ENCODE assay signal across 1 cellular context in the genomic region with DNA sequence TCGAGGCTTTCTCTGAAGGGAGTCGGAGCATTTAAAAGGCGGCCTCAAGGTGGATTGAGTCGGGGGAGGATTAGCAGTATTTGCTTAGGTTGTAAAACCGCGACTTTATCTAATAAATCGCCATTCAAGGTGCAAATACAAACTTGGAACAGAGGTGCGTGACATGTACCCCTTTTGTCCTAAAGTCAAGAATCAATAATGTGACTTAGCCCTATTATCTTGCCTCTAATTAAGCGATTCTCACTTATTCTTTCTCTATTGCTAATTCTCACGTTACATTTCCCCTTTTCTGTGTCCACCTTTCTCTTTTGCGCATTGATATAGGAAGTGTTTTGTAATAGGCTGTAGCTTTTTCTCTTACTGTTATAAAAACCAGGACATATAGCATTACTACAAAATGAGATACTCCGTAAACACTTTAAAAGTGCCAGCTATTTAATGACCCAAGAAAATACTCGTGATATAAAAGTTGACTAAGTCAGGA.
TF ChIP-seq lines count a peak whose summit lies in the region.

No MANE protein-coding gene starts in this region.

TF ChIP-seq in K562, 482 proteins besides CTCF, POLR2A, EP300 and RAD21 (continued from another document and continues in another):
- TF ChIP-seq, protein P1, sequence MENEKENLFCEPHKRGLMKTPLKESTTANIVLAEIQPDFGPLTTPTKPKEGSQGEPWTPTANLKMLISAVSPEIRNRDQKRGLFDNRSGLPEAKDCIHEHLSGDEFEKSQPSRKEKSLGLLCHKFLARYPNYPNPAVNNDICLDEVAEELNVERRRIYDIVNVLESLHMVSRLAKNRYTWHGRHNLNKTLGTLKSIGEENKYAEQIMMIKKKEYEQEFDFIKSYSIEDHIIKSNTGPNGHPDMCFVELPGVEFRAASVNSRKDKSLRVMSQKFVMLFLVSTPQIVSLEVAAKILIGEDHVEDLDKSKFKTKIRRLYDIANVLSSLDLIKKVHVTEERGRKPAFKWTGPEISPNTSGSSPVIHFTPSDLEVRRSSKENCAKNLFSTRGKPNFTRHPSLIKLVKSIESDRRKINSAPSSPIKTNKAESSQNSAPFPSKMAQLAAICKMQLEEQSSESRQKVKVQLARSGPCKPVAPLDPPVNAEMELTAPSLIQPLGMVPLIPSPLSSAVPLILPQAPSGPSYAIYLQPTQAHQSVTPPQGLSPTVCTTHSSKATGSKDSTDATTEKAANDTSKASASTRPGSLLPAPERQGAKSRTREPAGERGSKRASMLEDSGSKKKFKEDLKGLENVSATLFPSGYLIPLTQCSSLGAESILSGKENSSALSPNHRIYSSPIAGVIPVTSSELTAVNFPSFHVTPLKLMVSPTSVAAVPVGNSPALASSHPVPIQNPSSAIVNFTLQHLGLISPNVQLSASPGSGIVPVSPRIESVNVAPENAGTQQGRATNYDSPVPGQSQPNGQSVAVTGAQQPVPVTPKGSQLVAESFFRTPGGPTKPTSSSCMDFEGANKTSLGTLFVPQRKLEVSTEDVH (IDR thresholded peaks at IDR 0.05; ENCODE audit: low read depth, partially characterized antibody), result no peak
- TF ChIP-seq MYBL2 (IDR thresholded peaks at IDR 0.05; ENCODE audit: low read depth) (no peak), MYBL2 (CRISPR knock-in tag; IDR thresholded peaks at IDR 0.05; ENCODE audit: borderline replicate concordance) (no peak), ZBTB7A (IDR thresholded peaks at IDR 0.05; ENCODE audit: borderline replicate concordance, control insufficient read depth, low read depth, low read length) (no peak), GTF2E2 (tag; IDR thresholded peaks at IDR 0.05) (0 out of 2 replicates have a peak, but pooled peaks have one; percentile 65), ZBTB17 (CRISPR knock-in tag; IDR thresholded peaks at IDR 0.05) (no peak), GATAD2A (IDR thresholded peaks at IDR 0.05) (no peak), STAT5A (IDR thresholded peaks at IDR 0.05; ENCODE audit: borderline replicate concordance, low read length) (no peak), DNMT1 (IDR thresholded peaks at IDR 0.05) (no peak), KHSRP (IDR thresholded peaks at IDR 0.05) (no peak), HDAC1 (IDR thresholded peaks at IDR 0.05) (no peak), KDM4B (IDR thresholded peaks at IDR 0.05; ENCODE audit: borderline replicate concordance in 2 of 2, low read depth in 1 of 2) (no peak), ZNF436 (CRISPR knock-in tag; IDR thresholded peaks at IDR 0.05) (no peak), GABPB1 (CRISPR knock-in tag; IDR thresholded peaks at IDR 0.05) (no peak), XRCC5 (IDR thresholded peaks at IDR 0.05; ENCODE audit: low read depth, low read length) (0 out of 2 replicates have a peak, but pooled peaks have one; percentile 9), KDM2B (CRISPR knock-in tag; IDR thresholded peaks at IDR 0.05) (no peak), POLR2H (tag; IDR thresholded peaks at IDR 0.05; ENCODE audit: low read depth) (peak; percentile 57), ESRRB (CRISPR knock-in tag; IDR thresholded peaks at IDR 0.05; ENCODE audit: borderline replicate concordance) (no peak), SUPT5H (IDR thresholded peaks at IDR 0.05) (no peak), ZNF133 (CRISPR knock-in tag; IDR thresholded peaks at IDR 0.05) (no peak), MAFK (IDR thresholded peaks at IDR 0.05; ENCODE audit: low read length) (no peak), WHSC1 (IDR thresholded peaks at IDR 0.05; ENCODE audit: low read length) (no peak), HNRNPLL (IDR thresholded peaks at IDR 0.05; ENCODE audit: low read depth, low read length, poor library complexity, severe bottlenecking) (no peak), PTTG1 (tag; IDR thresholded peaks at IDR 0.05; ENCODE audit: low read depth) (no peak), SMAD4 (CRISPR knock-in tag; conservative IDR thresholded peaks at IDR 0.05) (0 out of 2 replicates have a peak, but pooled peaks have one; percentile 3), SMAD2 (IDR thresholded peaks at IDR 0.05; ENCODE audit: low read depth, low read length) (no peak), CEBPZ (IDR thresholded peaks at IDR 0.05; ENCODE audit: borderline replicate concordance, low read depth, low read length) (no peak), TARDBP (IDR thresholded peaks at IDR 0.05) (no peak), CREM (IDR thresholded peaks at IDR 0.05; ENCODE audit: low read depth) (no peak), MNT (conservative IDR thresholded peaks at IDR 0.05) (0 out of 4 replicates have a peak, but pooled peaks of 1 of the 2 experiments have one; percentile 11)
- TF ChIP-seq, protein P2, sequence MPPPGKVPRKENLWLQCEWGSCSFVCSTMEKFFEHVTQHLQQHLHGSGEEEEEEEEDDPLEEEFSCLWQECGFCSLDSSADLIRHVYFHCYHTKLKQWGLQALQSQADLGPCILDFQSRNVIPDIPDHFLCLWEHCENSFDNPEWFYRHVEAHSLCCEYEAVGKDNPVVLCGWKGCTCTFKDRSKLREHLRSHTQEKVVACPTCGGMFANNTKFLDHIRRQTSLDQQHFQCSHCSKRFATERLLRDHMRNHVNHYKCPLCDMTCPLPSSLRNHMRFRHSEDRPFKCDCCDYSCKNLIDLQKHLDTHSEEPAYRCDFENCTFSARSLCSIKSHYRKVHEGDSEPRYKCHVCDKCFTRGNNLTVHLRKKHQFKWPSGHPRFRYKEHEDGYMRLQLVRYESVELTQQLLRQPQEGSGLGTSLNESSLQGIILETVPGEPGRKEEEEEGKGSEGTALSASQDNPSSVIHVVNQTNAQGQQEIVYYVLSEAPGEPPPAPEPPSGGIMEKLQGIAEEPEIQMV (tag; conservative IDR thresholded peaks at IDR 0.05; ENCODE audit: low read depth), result no peak
- TF ChIP-seq, protein P3, sequence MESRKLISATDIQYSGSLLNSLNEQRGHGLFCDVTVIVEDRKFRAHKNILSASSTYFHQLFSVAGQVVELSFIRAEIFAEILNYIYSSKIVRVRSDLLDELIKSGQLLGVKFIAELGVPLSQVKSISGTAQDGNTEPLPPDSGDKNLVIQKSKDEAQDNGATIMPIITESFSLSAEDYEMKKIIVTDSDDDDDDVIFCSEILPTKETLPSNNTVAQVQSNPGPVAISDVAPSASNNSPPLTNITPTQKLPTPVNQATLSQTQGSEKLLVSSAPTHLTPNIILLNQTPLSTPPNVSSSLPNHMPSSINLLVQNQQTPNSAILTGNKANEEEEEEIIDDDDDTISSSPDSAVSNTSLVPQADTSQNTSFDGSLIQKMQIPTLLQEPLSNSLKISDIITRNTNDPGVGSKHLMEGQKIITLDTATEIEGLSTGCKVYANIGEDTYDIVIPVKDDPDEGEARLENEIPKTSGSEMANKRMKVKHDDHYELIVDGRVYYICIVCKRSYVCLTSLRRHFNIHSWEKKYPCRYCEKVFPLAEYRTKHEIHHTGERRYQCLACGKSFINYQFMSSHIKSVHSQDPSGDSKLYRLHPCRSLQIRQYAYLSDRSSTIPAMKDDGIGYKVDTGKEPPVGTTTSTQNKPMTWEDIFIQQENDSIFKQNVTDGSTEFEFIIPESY (CRISPR knock-in tag; IDR thresholded peaks at IDR 0.05), result no peak
- TF ChIP-seq, protein P4, sequence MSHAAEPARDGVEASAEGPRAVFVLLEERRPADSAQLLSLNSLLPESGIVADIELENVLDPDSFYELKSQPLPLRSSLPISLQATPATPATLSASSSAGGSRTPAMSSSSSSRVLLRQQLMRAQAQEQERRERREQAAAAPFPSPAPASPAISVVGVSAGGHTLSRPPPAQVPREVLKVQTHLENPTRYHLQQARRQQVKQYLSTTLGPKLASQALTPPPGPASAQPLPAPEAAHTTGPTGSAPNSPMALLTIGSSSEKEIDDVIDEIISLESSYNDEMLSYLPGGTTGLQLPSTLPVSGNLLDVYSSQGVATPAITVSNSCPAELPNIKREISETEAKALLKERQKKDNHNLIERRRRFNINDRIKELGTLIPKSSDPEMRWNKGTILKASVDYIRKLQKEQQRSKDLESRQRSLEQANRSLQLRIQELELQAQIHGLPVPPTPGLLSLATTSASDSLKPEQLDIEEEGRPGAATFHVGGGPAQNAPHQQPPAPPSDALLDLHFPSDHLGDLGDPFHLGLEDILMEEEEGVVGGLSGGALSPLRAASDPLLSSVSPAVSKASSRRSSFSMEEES (CRISPR knock-in tag; IDR thresholded peaks at IDR 0.05), result no peak
- TF ChIP-seq, protein P5, sequence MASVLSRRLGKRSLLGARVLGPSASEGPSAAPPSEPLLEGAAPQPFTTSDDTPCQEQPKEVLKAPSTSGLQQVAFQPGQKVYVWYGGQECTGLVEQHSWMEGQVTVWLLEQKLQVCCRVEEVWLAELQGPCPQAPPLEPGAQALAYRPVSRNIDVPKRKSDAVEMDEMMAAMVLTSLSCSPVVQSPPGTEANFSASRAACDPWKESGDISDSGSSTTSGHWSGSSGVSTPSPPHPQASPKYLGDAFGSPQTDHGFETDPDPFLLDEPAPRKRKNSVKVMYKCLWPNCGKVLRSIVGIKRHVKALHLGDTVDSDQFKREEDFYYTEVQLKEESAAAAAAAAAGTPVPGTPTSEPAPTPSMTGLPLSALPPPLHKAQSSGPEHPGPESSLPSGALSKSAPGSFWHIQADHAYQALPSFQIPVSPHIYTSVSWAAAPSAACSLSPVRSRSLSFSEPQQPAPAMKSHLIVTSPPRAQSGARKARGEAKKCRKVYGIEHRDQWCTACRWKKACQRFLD (CRISPR knock-in tag; IDR thresholded peaks at IDR 0.05), result no peak
- TF ChIP-seq, protein P6, sequence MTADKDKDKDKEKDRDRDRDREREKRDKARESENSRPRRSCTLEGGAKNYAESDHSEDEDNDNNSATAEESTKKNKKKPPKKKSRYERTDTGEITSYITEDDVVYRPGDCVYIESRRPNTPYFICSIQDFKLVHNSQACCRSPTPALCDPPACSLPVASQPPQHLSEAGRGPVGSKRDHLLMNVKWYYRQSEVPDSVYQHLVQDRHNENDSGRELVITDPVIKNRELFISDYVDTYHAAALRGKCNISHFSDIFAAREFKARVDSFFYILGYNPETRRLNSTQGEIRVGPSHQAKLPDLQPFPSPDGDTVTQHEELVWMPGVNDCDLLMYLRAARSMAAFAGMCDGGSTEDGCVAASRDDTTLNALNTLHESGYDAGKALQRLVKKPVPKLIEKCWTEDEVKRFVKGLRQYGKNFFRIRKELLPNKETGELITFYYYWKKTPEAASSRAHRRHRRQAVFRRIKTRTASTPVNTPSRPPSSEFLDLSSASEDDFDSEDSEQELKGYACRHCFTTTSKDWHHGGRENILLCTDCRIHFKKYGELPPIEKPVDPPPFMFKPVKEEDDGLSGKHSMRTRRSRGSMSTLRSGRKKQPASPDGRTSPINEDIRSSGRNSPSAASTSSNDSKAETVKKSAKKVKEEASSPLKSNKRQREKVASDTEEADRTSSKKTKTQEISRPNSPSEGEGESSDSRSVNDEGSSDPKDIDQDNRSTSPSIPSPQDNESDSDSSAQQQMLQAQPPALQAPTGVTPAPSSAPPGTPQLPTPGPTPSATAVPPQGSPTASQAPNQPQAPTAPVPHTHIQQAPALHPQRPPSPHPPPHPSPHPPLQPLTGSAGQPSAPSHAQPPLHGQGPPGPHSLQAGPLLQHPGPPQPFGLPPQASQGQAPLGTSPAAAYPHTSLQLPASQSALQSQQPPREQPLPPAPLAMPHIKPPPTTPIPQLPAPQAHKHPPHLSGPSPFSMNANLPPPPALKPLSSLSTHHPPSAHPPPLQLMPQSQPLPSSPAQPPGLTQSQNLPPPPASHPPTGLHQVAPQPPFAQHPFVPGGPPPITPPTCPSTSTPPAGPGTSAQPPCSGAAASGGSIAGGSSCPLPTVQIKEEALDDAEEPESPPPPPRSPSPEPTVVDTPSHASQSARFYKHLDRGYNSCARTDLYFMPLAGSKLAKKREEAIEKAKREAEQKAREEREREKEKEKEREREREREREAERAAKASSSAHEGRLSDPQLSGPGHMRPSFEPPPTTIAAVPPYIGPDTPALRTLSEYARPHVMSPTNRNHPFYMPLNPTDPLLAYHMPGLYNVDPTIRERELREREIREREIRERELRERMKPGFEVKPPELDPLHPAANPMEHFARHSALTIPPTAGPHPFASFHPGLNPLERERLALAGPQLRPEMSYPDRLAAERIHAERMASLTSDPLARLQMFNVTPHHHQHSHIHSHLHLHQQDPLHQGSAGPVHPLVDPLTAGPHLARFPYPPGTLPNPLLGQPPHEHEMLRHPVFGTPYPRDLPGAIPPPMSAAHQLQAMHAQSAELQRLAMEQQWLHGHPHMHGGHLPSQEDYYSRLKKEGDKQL (CRISPR knock-in tag; IDR thresholded peaks at IDR 0.05; ENCODE audit: borderline replicate concordance), result no peak
- TF ChIP-seq, protein P7, sequence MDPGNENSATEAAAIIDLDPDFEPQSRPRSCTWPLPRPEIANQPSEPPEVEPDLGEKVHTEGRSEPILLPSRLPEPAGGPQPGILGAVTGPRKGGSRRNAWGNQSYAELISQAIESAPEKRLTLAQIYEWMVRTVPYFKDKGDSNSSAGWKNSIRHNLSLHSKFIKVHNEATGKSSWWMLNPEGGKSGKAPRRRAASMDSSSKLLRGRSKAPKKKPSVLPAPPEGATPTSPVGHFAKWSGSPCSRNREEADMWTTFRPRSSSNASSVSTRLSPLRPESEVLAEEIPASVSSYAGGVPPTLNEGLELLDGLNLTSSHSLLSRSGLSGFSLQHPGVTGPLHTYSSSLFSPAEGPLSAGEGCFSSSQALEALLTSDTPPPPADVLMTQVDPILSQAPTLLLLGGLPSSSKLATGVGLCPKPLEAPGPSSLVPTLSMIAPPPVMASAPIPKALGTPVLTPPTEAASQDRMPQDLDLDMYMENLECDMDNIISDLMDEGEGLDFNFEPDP (CRISPR knock-in tag; IDR thresholded peaks at IDR 0.05), result no peak
